Comparison of ENCODE assay signal across 1 cellular context in genomic region chr19:41951686-41952172, GRCh38.
TF ChIP-seq lines count a peak whose summit lies in the region.

No MANE protein-coding gene starts in this region.

TF ChIP-seq in GM23338, 12 proteins besides CTCF, POLR2A, EP300 and RAD21 (continued from another document):
- TF ChIP-seq, protein P1, sequence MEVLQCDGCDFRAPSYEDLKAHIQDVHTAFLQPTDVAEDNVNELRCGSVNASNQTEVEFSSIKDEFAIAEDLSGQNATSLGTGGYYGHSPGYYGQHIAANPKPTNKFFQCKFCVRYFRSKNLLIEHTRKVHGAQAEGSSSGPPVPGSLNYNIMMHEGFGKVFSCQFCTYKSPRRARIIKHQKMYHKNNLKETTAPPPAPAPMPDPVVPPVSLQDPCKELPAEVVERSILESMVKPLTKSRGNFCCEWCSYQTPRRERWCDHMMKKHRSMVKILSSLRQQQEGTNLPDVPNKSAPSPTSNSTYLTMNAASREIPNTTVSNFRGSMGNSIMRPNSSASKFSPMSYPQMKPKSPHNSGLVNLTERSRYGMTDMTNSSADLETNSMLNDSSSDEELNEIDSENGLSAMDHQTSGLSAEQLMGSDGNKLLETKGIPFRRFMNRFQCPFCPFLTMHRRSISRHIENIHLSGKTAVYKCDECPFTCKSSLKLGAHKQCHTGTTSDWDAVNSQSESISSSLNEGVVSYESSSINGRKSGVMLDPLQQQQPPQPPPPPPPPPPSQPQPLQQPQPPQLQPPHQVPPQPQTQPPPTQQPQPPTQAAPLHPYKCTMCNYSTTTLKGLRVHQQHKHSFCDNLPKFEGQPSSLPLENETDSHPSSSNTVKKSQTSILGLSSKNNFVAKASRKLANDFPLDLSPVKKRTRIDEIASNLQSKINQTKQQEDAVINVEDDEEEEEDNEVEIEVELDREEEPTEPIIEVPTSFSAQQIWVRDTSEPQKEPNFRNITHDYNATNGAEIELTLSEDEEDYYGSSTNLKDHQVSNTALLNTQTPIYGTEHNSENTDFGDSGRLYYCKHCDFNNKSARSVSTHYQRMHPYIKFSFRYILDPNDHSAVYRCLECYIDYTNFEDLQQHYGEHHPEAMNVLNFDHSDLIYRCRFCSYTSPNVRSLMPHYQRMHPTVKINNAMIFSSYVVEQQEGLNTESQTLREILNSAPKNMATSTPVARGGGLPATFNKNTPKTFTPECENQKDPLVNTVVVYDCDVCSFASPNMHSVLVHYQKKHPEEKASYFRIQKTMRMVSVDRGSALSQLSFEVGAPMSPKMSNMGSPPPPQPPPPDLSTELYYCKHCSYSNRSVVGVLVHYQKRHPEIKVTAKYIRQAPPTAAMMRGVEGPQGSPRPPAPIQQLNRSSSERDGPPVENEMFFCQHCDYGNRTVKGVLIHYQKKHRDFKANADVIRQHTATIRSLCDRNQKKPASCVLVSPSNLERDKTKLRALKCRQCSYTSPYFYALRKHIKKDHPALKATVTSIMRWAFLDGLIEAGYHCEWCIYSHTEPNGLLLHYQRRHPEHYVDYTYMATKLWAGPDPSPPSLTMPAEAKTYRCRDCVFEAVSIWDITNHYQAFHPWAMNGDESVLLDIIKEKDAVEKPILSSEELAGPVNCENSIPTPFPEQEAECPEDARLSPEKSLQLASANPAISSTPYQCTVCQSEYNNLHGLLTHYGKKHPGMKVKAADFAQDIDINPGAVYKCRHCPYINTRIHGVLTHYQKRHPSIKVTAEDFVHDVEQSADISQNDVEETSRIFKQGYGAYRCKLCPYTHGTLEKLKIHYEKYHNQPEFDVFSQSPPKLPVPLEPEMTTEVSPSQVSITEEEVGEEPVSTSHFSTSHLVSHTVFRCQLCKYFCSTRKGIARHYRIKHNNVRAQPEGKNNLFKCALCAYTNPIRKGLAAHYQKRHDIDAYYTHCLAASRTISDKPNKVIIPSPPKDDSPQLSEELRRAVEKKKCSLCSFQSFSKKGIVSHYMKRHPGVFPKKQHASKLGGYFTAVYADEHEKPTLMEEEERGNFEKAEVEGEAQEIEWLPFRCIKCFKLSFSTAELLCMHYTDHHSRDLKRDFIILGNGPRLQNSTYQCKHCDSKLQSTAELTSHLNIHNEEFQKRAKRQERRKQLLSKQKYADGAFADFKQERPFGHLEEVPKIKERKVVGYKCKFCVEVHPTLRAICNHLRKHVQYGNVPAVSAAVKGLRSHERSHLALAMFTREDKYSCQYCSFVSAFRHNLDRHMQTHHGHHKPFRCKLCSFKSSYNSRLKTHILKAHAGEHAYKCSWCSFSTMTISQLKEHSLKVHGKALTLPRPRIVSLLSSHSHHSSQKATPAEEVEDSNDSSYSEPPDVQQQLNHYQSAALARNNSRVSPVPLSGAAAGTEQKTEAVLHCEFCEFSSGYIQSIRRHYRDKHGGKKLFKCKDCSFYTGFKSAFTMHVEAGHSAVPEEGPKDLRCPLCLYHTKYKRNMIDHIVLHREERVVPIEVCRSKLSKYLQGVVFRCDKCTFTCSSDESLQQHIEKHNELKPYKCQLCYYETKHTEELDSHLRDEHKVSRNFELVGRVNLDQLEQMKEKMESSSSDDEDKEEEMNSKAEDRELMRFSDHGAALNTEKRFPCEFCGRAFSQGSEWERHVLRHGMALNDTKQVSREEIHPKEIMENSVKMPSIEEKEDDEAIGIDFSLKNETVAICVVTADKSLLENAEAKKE (CRISPR knock-in tag; IDR thresholded peaks at IDR 0.05), result no peak
TF ChIP-seq in GM23338: peak in this region for 1.
